ENCODE assay signal across 30 cellular contexts in the genomic region with DNA sequence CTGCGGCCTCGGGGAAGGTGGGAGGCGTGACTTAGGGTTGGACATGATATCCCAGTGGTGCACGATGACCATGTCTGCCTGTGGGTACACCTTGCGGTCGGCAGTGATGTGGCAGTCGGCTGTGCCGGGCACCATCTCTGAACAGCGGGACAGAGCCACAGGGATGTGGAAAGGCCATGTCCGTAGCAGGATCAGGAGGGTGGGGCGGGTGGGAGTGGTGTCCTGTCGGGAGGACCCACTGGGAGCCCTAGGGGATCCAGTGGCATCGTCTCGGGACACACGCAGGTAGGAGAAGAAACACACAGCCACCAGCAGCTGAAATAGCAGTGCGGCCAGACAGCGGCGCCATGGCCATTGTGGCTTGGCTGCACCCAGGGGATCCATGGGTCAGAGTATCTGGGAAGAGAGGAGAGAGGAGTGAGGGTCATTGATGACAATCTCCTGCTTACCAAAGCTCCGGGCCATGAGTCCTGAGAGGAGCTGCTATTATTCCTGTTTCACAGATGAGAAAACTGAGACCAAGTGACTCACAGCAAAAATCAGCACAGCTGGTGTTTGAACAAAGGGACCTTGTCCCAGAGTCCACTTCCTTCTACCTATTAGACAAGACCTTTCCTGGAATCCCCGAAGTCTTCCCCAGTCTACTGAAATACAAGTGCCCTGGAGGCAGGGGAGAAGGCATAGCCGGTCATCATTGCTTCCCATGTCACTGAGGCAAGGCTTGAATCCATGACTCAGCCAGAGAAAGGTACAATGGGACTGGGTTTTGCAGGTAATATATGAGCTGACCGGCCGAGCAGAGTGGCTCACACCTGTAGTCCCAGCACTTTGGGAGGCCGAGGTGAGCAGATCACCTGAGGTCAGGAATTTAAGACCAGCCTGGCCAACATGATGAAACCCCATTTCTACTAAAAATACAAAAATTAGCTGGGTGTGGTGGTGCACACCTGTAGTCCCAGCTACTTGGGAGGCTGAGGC.
"Had no signal": no experiment of that assay in that cellular context is flagged by ENCODE, and none has a peak within 500 bp of the region (broad histone marks: within the 10 kb centered on the region; RNA-seq: fewer than 3 reads in every experiment).

No MANE protein-coding gene starts in this region.

- ATAC-seq: activated naive CD4-positive, alpha-beta T cell treated with anti-CD3 and anti-CD28 coated beads, Interleukin-2, amount 50 U/mL, for 72 hours; activated naive CD8-positive, alpha-beta T cell treated with anti-CD3 and anti-CD28 coated beads, Interleukin-2, amount 50 U/mL, for 24 hours; activated T-cell treated with anti-CD3 and anti-CD28 coated beads, Interleukin-2, amount 50 U/mL, for 4 hours; body of pancreas; T-helper 17 cell had no signal

- H3K9me3 ChIP-seq: ascending aorta, body of pancreas, Peyer's patch, SJCRH30 had no signal

- H3K9ac ChIP-seq: KMS-11 had no signal

- H3K4me3 ChIP-seq: ascending aorta, body of pancreas had no signal

- H3K36me3 ChIP-seq: ascending aorta, SJCRH30 had no signal

- H3K4me2 ChIP-seq: KMS-11 had no signal

- H3K27ac ChIP-seq: ascending aorta, body of pancreas, KMS-11, RWPE1 had no signal

- H3K27me3 ChIP-seq: ascending aorta, body of pancreas, Peyer's patch, SJCRH30 had no signal

- H3K4me1 ChIP-seq: ascending aorta had no signal

- DNase-seq: activated CD4-positive, alpha-beta memory T cell treated with anti-CD3 and anti-CD28 coated beads for 36 hours; activated CD4-positive, alpha-beta T cell treated with anti-CD3 and anti-CD28 coated beads, Interleukin-2, amount 10 ng/mL, durations not matched to agents 7 days and 5 days; activated CD4-positive, CD25-positive, alpha-beta regulatory T cell; activated CD8-positive, alpha-beta memory T cell treated with anti-CD3 and anti-CD28 coated beads for 24 hours; activated effector memory CD4-positive, alpha-beta T cell treated with anti-CD3 and anti-CD28 coated beads, Interleukin-2, amount 50 U/mL, for 16 hours; activated naive CD4-positive, alpha-beta T cell treated with Interleukin-2 at 50 U/mL for 16 hours; activated naive CD8-positive, alpha-beta T cell treated with anti-CD3 and anti-CD28 coated beads, Interleukin-2, amount 50 U/mL, for 24 hours; activated T-cell treated with anti-CD3 and anti-CD28 coated beads, Interleukin-2, amount 50 U/mL, for 4 hours; amniotic stem cell; body of pancreas; MV-4-11; NCI-H1092 treated with DMSO at 0.1 percent for 48 hours; NCI-H1417 treated with DMSO at 0.1 percent for 48 hours; NCI-H1694; NCI-H2029; NCI-H345; NCI-H510A; NCI-H526 treated with DMSO at 0.1 percent for 48 hours; NCI-H82; NK-92 treated with Interleukin-12 subunit alpha and Interleukin-12 subunit beta, amount 100 ng/mL, for 24 hours; OCI-M1; Peyer's patch; Right ventricle myocardium superior; SJCRH30; T-helper 17 cell; T-helper 9 cell had no signal
